In genomic region chr2:37664190-37664751, GRCh38 we compare ENCODE assay signal across 15 cellular contexts. TPM values are rescaled to one million over a fixed set of nuclear protein-coding genes. Genes with fewer than 3 reads are reported as not detected.
A peak's percentile ranks its signal among the peaks of the same experiment; 100 is the strongest.
DNase-seq lines count a peak whose midpoint lies in the region; ATAC-seq and TF ChIP-seq lines count a peak whose summit lies in the region.
"Had no signal": no experiment of that assay in that cellular context is flagged by ENCODE, and none has a peak within 500 bp of the region (broad histone marks: within the 10 kb centered on the region; RNA-seq: fewer than 3 reads in every experiment).

No MANE protein-coding gene starts in this region.

- peak; percentile 33; the same call in 1 of the 2 replicates for ATAC-seq in PC-3
- no peak for ATAC-seq in HG02938 (IDR thresholded peaks at IDR 0.05; ENCODE audit: unreplicated experiment)

- H2AFZ ChIP-seq in PC-3 (ENCODE audit: low read length) = no peak overlapping the region
- no peak overlapping the region for H2AFZ ChIP-seq in neuronal stem cell (ENCODE audit: low read length)

- no peaks in the 10 kb centered on the region for H3K9me2 ChIP-seq in PC-3 (replicated peaks; ENCODE audit: low read length)

- no peaks in the 10 kb centered on the region for H3K27me3 ChIP-seq in PC-3 (ENCODE audit: low read length)
- H3K27me3 ChIP-seq in stomach = no peaks in the 10 kb centered on the region
- H3K27me3 ChIP-seq in neuronal stem cell (ENCODE audit: control insufficient read depth in 3 of 3, insufficient read depth in 3 of 3, low read depth in 1 of 3, low read length in 3 of 3) = no peaks in the 10 kb centered on the region
- no peaks in the 10 kb centered on the region for H3K27me3 ChIP-seq in BE2C
- H3K27me3 ChIP-seq: colonic mucosa had no signal

- WGBS in stomach, 5 donors = 62 to 90% (median 67%) methylated on average over 4 of the region's 4 CpGs
- WGBS in neuronal stem cell (ENCODE audit: extremely low coverage in 2 of 2, insufficient read length in 2 of 2, insufficient replicate concordance in 1 of 2), 2 donors = no CpG with 5 or more reads among the region's 4 CpGs

- H2BK12ac ChIP-seq in neuronal stem cell (ENCODE audit: low read length) = no peak overlapping the region

- H3K18ac ChIP-seq in neuronal stem cell (ENCODE audit: low read length) = no peak overlapping the region

- H3K27ac Mint-ChIP-seq in activated naive CD8-positive, alpha-beta T cell = peak overlapping the region; percentile 85
- H3K27ac Mint-ChIP-seq in activated naive CD8-positive, alpha-beta T cell treated with anti-CD3 and anti-CD28 coated beads for 36 hours = no peak overlapping the region
- peak overlapping the region; percentile 79 for H3K27ac Mint-ChIP-seq in glutamatergic neuron (ENCODE audit: unreplicated experiment)
- H3K27ac Mint-ChIP-seq: activated naive CD8-positive, alpha-beta T cell treated with anti-CD3 and anti-CD28 coated beads, Interleukin-2, amount 10 ng/mL, durations not matched to agents 7 days and 5 days had no signal

- DNase-seq in activated naive CD8-positive, alpha-beta T cell treated with anti-CD3 and anti-CD28 coated beads for 36 hours = no peak
- peak; percentile 24 for DNase-seq in PC-3
- DNase-seq in glutamatergic neuron = no peak
- DNase-seq in stomach = no peak
- DNase-seq in neuronal stem cell (ENCODE audit: low spot score) = no peak
- DNase-seq in BE2C = no peak
- DNase-seq: activated CD8-positive, alpha-beta memory T cell treated with anti-CD3 and anti-CD28 coated beads for 24 hours; activated naive CD8-positive, alpha-beta T cell treated with anti-CD3 and anti-CD28 coated beads, Interleukin-2, amount 10 ng/mL, durations not matched to agents 7 days and 5 days; colonic mucosa; foreskin fibroblast; GF-D8; Karpas-422; kidney had no signal

- H3K9me3 Mint-ChIP-seq in activated naive CD8-positive, alpha-beta T cell (ENCODE audit: low read depth) = no peaks in the 10 kb centered on the region
- H3K9me3 Mint-ChIP-seq in activated naive CD8-positive, alpha-beta T cell treated with anti-CD3 and anti-CD28 coated beads for 36 hours = no peaks in the 10 kb centered on the region
- no peaks in the 10 kb centered on the region for H3K9me3 Mint-ChIP-seq in glutamatergic neuron (ENCODE audit: unreplicated experiment)
- H3K9me3 Mint-ChIP-seq: activated naive CD8-positive, alpha-beta T cell treated with anti-CD3 and anti-CD28 coated beads, Interleukin-2, amount 10 ng/mL, durations not matched to agents 7 days and 5 days had no signal

- H3K27me3 Mint-ChIP-seq in activated naive CD8-positive, alpha-beta T cell = no peaks in the 10 kb centered on the region
- H3K27me3 Mint-ChIP-seq in activated naive CD8-positive, alpha-beta T cell treated with anti-CD3 and anti-CD28 coated beads for 36 hours = no peaks in the 10 kb centered on the region
- H3K27me3 Mint-ChIP-seq in glutamatergic neuron (ENCODE audit: unreplicated experiment) = no peaks in the 10 kb centered on the region
- H3K27me3 Mint-ChIP-seq: activated naive CD8-positive, alpha-beta T cell treated with anti-CD3 and anti-CD28 coated beads, Interleukin-2, amount 10 ng/mL, durations not matched to agents 7 days and 5 days had no signal

- no peak overlapping the region for H3K4me3 Mint-ChIP-seq in activated naive CD8-positive, alpha-beta T cell
- no peak overlapping the region for H3K4me3 Mint-ChIP-seq in activated naive CD8-positive, alpha-beta T cell treated with anti-CD3 and anti-CD28 coated beads for 36 hours
- peak overlapping the region; percentile 21 for H3K4me3 Mint-ChIP-seq in glutamatergic neuron (ENCODE audit: unreplicated experiment)
- H3K4me3 Mint-ChIP-seq: activated naive CD8-positive, alpha-beta T cell treated with anti-CD3 and anti-CD28 coated beads, Interleukin-2, amount 10 ng/mL, durations not matched to agents 7 days and 5 days had no signal

- intact Hi-C loops in PC-3 (cut with micrococcal nuclease) = no loop called here
- intact Hi-C loops in stomach (cut with DNase I; ENCODE audit: low total_unique reads) = no loop called here

- no peak overlapping the region for H3K4ac ChIP-seq in neuronal stem cell (ENCODE audit: low read length)

- no peak overlapping the region for H2BK5ac ChIP-seq in neuronal stem cell (ENCODE audit: low read length)

- H4K91ac ChIP-seq in neuronal stem cell (ENCODE audit: low read depth, low read length, poor library complexity) = no peak overlapping the region

- H3K79me2 ChIP-seq in PC-3 (ENCODE audit: low read length) = peaks cover 98% of the 10 kb centered on the region

- peaks cover 91% of the 10 kb centered on the region for H3K4me1 Mint-ChIP-seq in activated naive CD8-positive, alpha-beta T cell (ENCODE audit: low read depth)
- H3K4me1 Mint-ChIP-seq in activated naive CD8-positive, alpha-beta T cell treated with anti-CD3 and anti-CD28 coated beads for 36 hours = peaks cover 63% of the 10 kb centered on the region
- peaks cover 32% of the 10 kb centered on the region for H3K4me1 Mint-ChIP-seq in glutamatergic neuron (ENCODE audit: low read depth, unreplicated experiment)

- no peak for TF ChIP-seq EP300 in stomach (IDR thresholded peaks at IDR 0.05)

- CTCF ChIA-PET in PC-3 (lab: Charles Lee) = no interaction called here

- TF ChIP-seq POLR2A in stomach (IDR thresholded peaks at IDR 0.05) = no peak

- no peak overlapping the region for H3K14ac ChIP-seq in neuronal stem cell (ENCODE audit: low read length)

- H4K20me1 ChIP-seq in PC-3 (ENCODE audit: low read length) = peaks cover 17% of the 10 kb centered on the region

- peaks cover 7% of the 10 kb centered on the region for H3K4me1 ChIP-seq in PC-3 (ENCODE audit: insufficient read depth, low read length)
- peaks cover 33 to 100% (median 62%) of the 10 kb centered on the region in 4 donors for H3K4me1 ChIP-seq in stomach
- peaks cover 10 to 13% of the 10 kb centered on the region in 2 donors for H3K4me1 ChIP-seq in neuronal stem cell (ENCODE audit: control insufficient read depth in 2 of 2, insufficient read depth in 1 of 2, low read depth in 1 of 2, low read length in 2 of 2)
- H3K4me1 ChIP-seq in BE2C = peaks cover 61% of the 10 kb centered on the region

- H2AK5ac ChIP-seq in neuronal stem cell (ENCODE audit: low read depth, low read length) = no peak overlapping the region

- POLR2A ChIA-PET in PC-3 (lab: Charles Lee; ENCODE audit: unreplicated experiment) = no interaction called here

- H2BK15ac ChIP-seq in neuronal stem cell (ENCODE audit: low read length) = no peak overlapping the region

- H3K9me3 ChIP-seq in PC-3 (ENCODE audit: low read length) (no peaks in the 10 kb centered on the region), stomach (no peaks in the 10 kb centered on the region), neuronal stem cell (replicated peaks in 1 of 2; ENCODE audit: control insufficient read depth in 2 of 2, insufficient read depth in 1 of 2, low read depth in 1 of 2, low read length in 2 of 2) (no peaks in the 10 kb centered on the region), BE2C (no peaks in the 10 kb centered on the region)
- H3K9me3 ChIP-seq: colonic mucosa had no signal

- no peak overlapping the region for H3K23ac ChIP-seq in neuronal stem cell (ENCODE audit: low read depth, low read length, poor library complexity)

- H3F3A ChIP-seq in PC-3 (ENCODE audit: low read length, unreplicated experiment) = no peaks in the 10 kb centered on the region

- peaks cover 12% of the 10 kb centered on the region; the same call in 1 of the 2 replicates for H3K36me3 ChIP-seq in PC-3 (ENCODE audit: low read depth, low read length)
- peaks cover 0 to 7% (median 6%) of the 10 kb centered on the region in 4 donors for H3K36me3 ChIP-seq in stomach
- peaks cover 0 to 88% of the 10 kb centered on the region in 2 donors for H3K36me3 ChIP-seq in neuronal stem cell (replicated peaks in 1 of 2; ENCODE audit: control insufficient read depth in 2 of 2, insufficient read depth in 2 of 2, low read length in 2 of 2)
- peaks cover 87% of the 10 kb centered on the region for H3K36me3 ChIP-seq in BE2C
- H3K36me3 ChIP-seq: colonic mucosa had no signal

- BruUV-seq in PC-3 (replicated peaks; lab: Mats Ljungman, UMichigan) = no TSS peak

- no peak overlapping the region for H4K8ac ChIP-seq in neuronal stem cell (ENCODE audit: low read depth, low read length)

- H3K4me3 ChIP-seq in PC-3 (ENCODE audit: low read length) (no peak overlapping the region), stomach (no peak overlapping the region), neuronal stem cell (ENCODE audit: low read length in 2 of 2) (no peak overlapping the region), BE2C (ENCODE audit: low read depth, low read length) (no peak overlapping the region)
- H3K4me3 ChIP-seq: colonic mucosa had no signal

- peaks cover 15% of the 10 kb centered on the region for H3K36me3 Mint-ChIP-seq in activated naive CD8-positive, alpha-beta T cell
- peaks cover 30% of the 10 kb centered on the region for H3K36me3 Mint-ChIP-seq in activated naive CD8-positive, alpha-beta T cell treated with anti-CD3 and anti-CD28 coated beads for 36 hours
- H3K36me3 Mint-ChIP-seq in glutamatergic neuron (ENCODE audit: unreplicated experiment) = no peaks in the 10 kb centered on the region

- H3K27ac ChIP-seq in PC-3 (ENCODE audit: low read length) (no peak overlapping the region), stomach (peak overlapping the region in 3 of 5 donors; percentile 7 to 44 (median 8)), neuronal stem cell (replicated peaks; ENCODE audit: low read length) (no peak overlapping the region)
- H3K27ac ChIP-seq: colonic mucosa had no signal

- no peaks in the 10 kb centered on the region for H3K79me1 ChIP-seq in neuronal stem cell (ENCODE audit: low read depth, low read length)

- H3K9ac ChIP-seq in PC-3 (ENCODE audit: low read length) = no peak overlapping the region
- H3K9ac ChIP-seq in neuronal stem cell (ENCODE audit: low read depth, low read length, poor library complexity) = no peak overlapping the region

- no peak overlapping the region for H2BK120ac ChIP-seq in neuronal stem cell (ENCODE audit: low read depth, low read length)

- TF ChIP-seq CTCF in PC-3 (conservative IDR thresholded peaks at IDR 0.05; ENCODE audit: low read depth, low read length) (no peak), glutamatergic neuron (IDR thresholded peaks at IDR 0.05; ENCODE audit: partially characterized antibody, unreplicated experiment) (no peak), stomach (IDR thresholded peaks at IDR 0.05) (no peak), BE2C (IDR thresholded peaks at IDR 0.05; ENCODE audit: low read depth, low read length) (no peak)

- no peak overlapping the region for H3K4me2 ChIP-seq in PC-3 (ENCODE audit: low read length)
- H3K4me2 ChIP-seq in neuronal stem cell (ENCODE audit: insufficient read depth, low read length, poor library complexity, severe bottlenecking) = no peak overlapping the region

RNA-seq across cellular contexts. Expression of gene CDC42EP3, which starts 7.2 kb away (rescaled TPM):
- 10 to 100 TPM; 18.6 to 22.2 TPM for total RNA-seq in activated naive CD8-positive, alpha-beta T cell treated with anti-CD3 and anti-CD28 coated beads for 36 hours
- total RNA-seq in PC-3 (2014; rRNA removed) (22.5 and 28.4 TPM in 2 replicates), glutamatergic neuron (ENCODE audit: unreplicated experiment) (32.9 TPM), stomach (10 to 100 TPM; 16.2 to 89.7 (median 26.3) TPM)
- polyA plus RNA-seq in stomach = 1 to 10 TPM; 6.7 to 8.9 (median 6.7) TPM
- 32.1 TPM for polyA plus RNA-seq in neuronal stem cell (2013, experiment 1 of 2)
- 31.5 TPM for polyA plus RNA-seq in neuronal stem cell (2013, experiment 2 of 2)
- polyA plus RNA-seq in BE2C (2012; ENCODE audit: insufficient read depth, insufficient read length, low read depth) = 131 TPM

Comparison
In these comparisons a context has a peak if more than half of its experiments do, and no peak if none do; other contexts are left out.
1. H3K27ac ChIP-seq: peak in stomach (3 of 5); none in PC-3 (single experiment) and neuronal stem cell (single experiment).